In genomic region chr19:55640043-55640576, GRCh38 we compare ENCODE assay signal across 1 cellular context.
TF ChIP-seq lines count a peak whose summit lies in the region.

No MANE protein-coding gene starts in this region.

TF ChIP-seq in K562, 482 proteins besides CTCF, POLR2A, EP300 and RAD21 (continued from another document and continues in another):
- peak; percentile 89; the same call in 1 of the 2 replicates for TF ChIP-seq STAT6 (CRISPR knock-in tag; IDR thresholded peaks at IDR 0.05)
- no peak for TF ChIP-seq ZNF551 (CRISPR knock-in tag; IDR thresholded peaks at IDR 0.05)
- peak; percentile 86 for TF ChIP-seq GABPB1 (CRISPR knock-in tag; IDR thresholded peaks at IDR 0.05)
- TF ChIP-seq HMG20A (CRISPR knock-in tag; conservative IDR thresholded peaks at IDR 0.05), result no peak
- TF ChIP-seq TAF1 (IDR thresholded peaks at IDR 0.05; ENCODE audit: control insufficient read depth, extremely low read depth, insufficient read depth, low read length, severe bottlenecking), result no peak
- no peak for TF ChIP-seq MYBL2 (IDR thresholded peaks at IDR 0.05; ENCODE audit: low read depth)
- TF ChIP-seq MYBL2 (CRISPR knock-in tag; IDR thresholded peaks at IDR 0.05; ENCODE audit: borderline replicate concordance), result peak; percentile 81
- TF ChIP-seq ZNF232 (CRISPR knock-in tag; IDR thresholded peaks at IDR 0.05), result peak; percentile 99
- TF ChIP-seq ZNF311 (CRISPR knock-in tag; IDR thresholded peaks at IDR 0.05), result peak; percentile 79; the same call in 1 of the 2 replicates
- TF ChIP-seq E2F1 (CRISPR knock-in tag; IDR thresholded peaks at IDR 0.05), result peak; percentile 95
- peak; percentile 90; the same call in 1 of the 2 replicates for TF ChIP-seq EP400 (IDR thresholded peaks at IDR 0.05)
- TF ChIP-seq SP2 (IDR thresholded peaks at IDR 0.05; ENCODE audit: extremely low read depth, low read depth, low read length, poor library complexity, severe bottlenecking), result no peak
- no peak for TF ChIP-seq ZNF398 (CRISPR knock-in tag; IDR thresholded peaks at IDR 0.05)
- no peak for TF ChIP-seq NCOA2 (IDR thresholded peaks at IDR 0.05; ENCODE audit: partially characterized antibody in 2 of 2)
- TF ChIP-seq ELF1 (tag; IDR thresholded peaks at IDR 0.05), result no peak; the same call in 1 of the 2 replicates
- peak; percentile 93 for TF ChIP-seq USF1 (CRISPR knock-in tag; IDR thresholded peaks at IDR 0.05)
- TF ChIP-seq SRSF7 (optimal IDR thresholded peaks at IDR 0.05; ENCODE audit: low read depth, low read length), result no peak
- no peak for TF ChIP-seq MCM5 (IDR thresholded peaks at IDR 0.05; ENCODE audit: low read depth)
- TF ChIP-seq KLF13 (tag; IDR thresholded peaks at IDR 0.05; ENCODE audit: borderline replicate concordance, low read depth), result no peak
- TF ChIP-seq ZNF407 (IDR thresholded peaks at IDR 0.05; ENCODE audit: low read depth), result no peak
- TF ChIP-seq DLX4 (CRISPR knock-in tag; IDR thresholded peaks at IDR 0.05), result no peak
- no peak for TF ChIP-seq ZBTB26 (CRISPR knock-in tag; IDR thresholded peaks at IDR 0.05)
- TF ChIP-seq ZNF583 (CRISPR knock-in tag; IDR thresholded peaks at IDR 0.05), result peak; percentile 88
- peak; percentile 96 for TF ChIP-seq ZBTB43 (CRISPR knock-in tag; IDR thresholded peaks at IDR 0.05)
- 0 out of 2 replicates have a peak, but pooled peaks have one; percentile 15 for TF ChIP-seq TCF7 (IDR thresholded peaks at IDR 0.05; ENCODE audit: borderline replicate concordance)
- TF ChIP-seq E2F4 (CRISPR knock-in tag; IDR thresholded peaks at IDR 0.05; ENCODE audit: low read depth), result peak; percentile 93
- TF ChIP-seq ZBTB9 (CRISPR knock-in tag; IDR thresholded peaks at IDR 0.05), result peak; percentile 87
- TF ChIP-seq CEBPZ (IDR thresholded peaks at IDR 0.05; ENCODE audit: borderline replicate concordance, low read depth, low read length), result no peak
